32 cellular contexts compared by ENCODE assay signal in genomic region chr14:67977468-67978034, GRCh38.
DNase-seq lines count a peak whose midpoint lies in the region; ATAC-seq, FAIRE-seq and TF ChIP-seq lines count a peak whose summit lies in the region.
"Had no signal": no experiment of that assay in that cellular context is flagged by ENCODE, and none has a peak within 500 bp of the region (broad histone marks: within the 10 kb centered on the region; RNA-seq: fewer than 3 reads in every experiment).

No MANE protein-coding gene starts in this region.

- H3K9me3 ChIP-seq in left ventricle myocardium inferior (replicated peaks): no peaks in the 10 kb centered on the region
- H3K9me3 ChIP-seq in right atrium auricular region: no peaks in the 10 kb centered on the region
- H3K9me3 ChIP-seq in ectodermal cell (ENCODE audit: control insufficient read depth, low read length): no peaks in the 10 kb centered on the region
- no peaks in the 10 kb centered on the region for H3K9me3 ChIP-seq in pancreas
- H3K9me3 ChIP-seq in uterus: no peaks in the 10 kb centered on the region
- no peaks in the 10 kb centered on the region for H3K9me3 ChIP-seq in left lung
- H3K9me3 ChIP-seq: psoas muscle, suprapubic skin had no signal

- H3K27ac ChIP-seq in left ventricle myocardium inferior (replicated peaks) (peak overlapping the region; percentile 43), right atrium auricular region (no peak overlapping the region), ectodermal cell (ENCODE audit: insufficient read depth, low read depth, low read length, poor library complexity, severe bottlenecking) (peak overlapping the region; percentile 53), pancreas (peak overlapping the region in 2 of 4 donors; percentile 6 to 11), uterus (peak overlapping the region; percentile 56 to 64), left lung (no peak overlapping the region)
- H3K27ac ChIP-seq: cardiac muscle cell, psoas muscle, suprapubic skin had no signal

- H3K27me3 ChIP-seq in left ventricle myocardium inferior (ENCODE audit: low read depth): no peaks in the 10 kb centered on the region
- H3K27me3 ChIP-seq in right atrium auricular region: no peaks in the 10 kb centered on the region
- H3K27me3 ChIP-seq in ectodermal cell (ENCODE audit: control insufficient read depth, insufficient read depth, low read length, poor library complexity, severe bottlenecking): no peaks in the 10 kb centered on the region
- H3K27me3 ChIP-seq in pancreas: no peaks in the 10 kb centered on the region
- H3K27me3 ChIP-seq in uterus: no peaks in the 10 kb centered on the region
- no peaks in the 10 kb centered on the region for H3K27me3 ChIP-seq in left lung
- H3K27me3 ChIP-seq: cardiac muscle cell, suprapubic skin had no signal

- no peak for FAIRE-seq in pancreas (lab: Jason Lieb, UNC)
- FAIRE-seq: A204.1, colon, GM18507, TTC549 had no signal

- TF ChIP-seq CTCF in left ventricle myocardium inferior (IDR thresholded peaks at IDR 0.05; ENCODE audit: borderline replicate concordance): no peak
- no peak for TF ChIP-seq CTCF in right atrium auricular region (IDR thresholded peaks at IDR 0.05)
- no peak for TF ChIP-seq CTCF in pancreas (IDR thresholded peaks at IDR 0.05)
- no peak for TF ChIP-seq CTCF in uterus (IDR thresholded peaks at IDR 0.05)
- TF ChIP-seq CTCF in left lung (IDR thresholded peaks at IDR 0.05): no peak

- intact Hi-C loops in left ventricle myocardium inferior (cut with micrococcal nuclease): no loop called here
- intact Hi-C loops in pancreas (cut with DNase I): no loop called here
- intact Hi-C loops in uterus (cut with DNase I; ENCODE audit: low total_unique reads): no loop called here
- intact Hi-C loops in left lung (cut with DNase I): no loop called here

- peak in 3 of 4 donors; percentile 77 to 94 (median 86) for ATAC-seq in pancreas
- ATAC-seq in left lung: no peak
- ATAC-seq: activated CD8-positive, alpha-beta memory T cell treated with anti-CD3 and anti-CD28 coated beads, Interleukin-2, amount 10 ng/mL, durations not matched to agents 7 days and 5 days; activated T-cell treated with anti-CD3 and anti-CD28 coated beads, Interleukin-2, amount 50 U/mL, for 4 hours; left ventricle myocardium superior; psoas muscle; SK-N-SH treated with all-trans-retinoic acid at 6 μM for 48 hours; stimulated activated naive B cell treated with anti-CD40 and anti-IgM and Interleukin-4, amounts not matched to agents 10 μg/mL and 1 μg/mL and 100 μg/mL, for 72 hours had no signal

- no peak for TF ChIP-seq POLR2A in uterus (IDR thresholded peaks at IDR 0.05)

- no peak overlapping the region for H3K4me3 ChIP-seq in left ventricle myocardium inferior
- no peak overlapping the region for H3K4me3 ChIP-seq in right atrium auricular region
- no peak overlapping the region for H3K4me3 ChIP-seq in ectodermal cell (ENCODE audit: insufficient read depth, low read depth, low read length)
- no peak overlapping the region for H3K4me3 ChIP-seq in pancreas
- H3K4me3 ChIP-seq in uterus: no peak overlapping the region
- H3K4me3 ChIP-seq in left lung: no peak overlapping the region
- H3K4me3 ChIP-seq: cardiac muscle cell, psoas muscle, suprapubic skin had no signal

- no peak for DNase-seq in left ventricle myocardium inferior
- no peak for DNase-seq in right atrium auricular region (ENCODE audit: low spot score)
- no peak for DNase-seq in pancreas
- DNase-seq in uterus: no peak
- no peak for DNase-seq in left lung
- DNase-seq in C1 segment of cervical spinal cord (lab: John Stamatoyannopoulos, UW): no peak
- DNase-seq in stimulated activated CD4-positive, alpha-beta T cell treated with anti-CD3 and anti-CD28 coated beads, Interleukin-4, amount 100 ng/mL, for 4 hours: no peak
- DNase-seq: activated CD8-positive, alpha-beta memory T cell treated with anti-CD3 and anti-CD28 coated beads, Interleukin-2, amount 10 ng/mL, durations not matched to agents 7 days and 5 days; activated gamma-delta T cell; activated naive CD8-positive, alpha-beta T cell treated with anti-CD3 and anti-CD28 coated beads for 36 hours; activated T-cell treated with anti-CD3 and anti-CD28 coated beads, Interleukin-2, amount 50 U/mL, for 4 hours; anterior cingulate cortex; CD4-positive, alpha-beta memory T cell; effector memory CD4-positive, alpha-beta T cell; erythroblast; H9; left ventricle myocardium superior; NCI-H1092 treated with DMSO at 0.1 percent for 48 hours; NCI-H187; NCI-H526 treated with DMSO at 0.1 percent for 48 hours; NK-92 treated with Interleukin-12 subunit alpha and Interleukin-12 subunit beta, amount 100 ng/mL, for 24 hours; psoas muscle; Right ventricle myocardium superior; stimulated activated naive B cell treated with anti-CD40 and anti-IgM and Interleukin-4, amounts not matched to agents 10 μg/mL and 1 μg/mL and 100 μg/mL, for 72 hours had no signal

- 100% methylated on average over 1 of the region's 1 CpG for WGBS in ectodermal cell, 2 experiments
- WGBS in pancreas, 2 donors: 16% methylated on average over 1 of the region's 1 CpG

- no peaks in the 10 kb centered on the region for H3K36me3 ChIP-seq in left ventricle myocardium inferior
- H3K36me3 ChIP-seq in right atrium auricular region: no peaks in the 10 kb centered on the region
- no peaks in the 10 kb centered on the region for H3K36me3 ChIP-seq in ectodermal cell (ENCODE audit: control insufficient read depth, insufficient read depth, low read length)
- H3K36me3 ChIP-seq in pancreas: no peaks in the 10 kb centered on the region
- no peaks in the 10 kb centered on the region for H3K36me3 ChIP-seq in uterus
- no peaks in the 10 kb centered on the region for H3K36me3 ChIP-seq in left lung
- H3K36me3 ChIP-seq: cardiac muscle cell, suprapubic skin had no signal

- H3K4me1 ChIP-seq in left ventricle myocardium inferior (peaks cover 23% of the 10 kb centered on the region), right atrium auricular region (peaks cover 0 to 7% of the 10 kb centered on the region in 2 donors), ectodermal cell (ENCODE audit: control insufficient read depth, insufficient read depth, low read length) (no peaks in the 10 kb centered on the region), pancreas (peaks cover 9 to 24% (median 19%) of the 10 kb centered on the region in 3 donors), uterus (no peaks in the 10 kb centered on the region), left lung (peaks cover 5 to 6% of the 10 kb centered on the region in 2 donors)

Comparison
In these comparisons a context has a peak if more than half of its experiments do, and no peak if none do; other contexts are left out.
1. H3K27ac ChIP-seq: peak in left ventricle myocardium inferior (single experiment), ectodermal cell (single experiment) and uterus (2 of 2); none in right atrium auricular region (0 of 2) and left lung (0 of 2).